In genomic region chr11:1421291-1421690, GRCh38 we compare ENCODE assay signal across 28 cellular contexts.
"Had no signal": no experiment of that assay in that cellular context is flagged by ENCODE, and none has a peak within 500 bp of the region (broad histone marks: within the 10 kb centered on the region; RNA-seq: fewer than 3 reads in every experiment).

No MANE protein-coding gene starts in this region.

- H3K36me3 ChIP-seq: heart left ventricle, left lung, ovary, right atrium auricular region, suprapubic skin, transverse colon, upper lobe of right lung, uterus had no signal

- H3K27ac ChIP-seq: coronary artery, heart left ventricle, hepatocyte, left lung, ovary, right atrium auricular region, suprapubic skin, transverse colon, upper lobe of right lung, uterus had no signal

- H3K4me3 ChIP-seq: coronary artery, heart left ventricle, hepatocyte, left lung, mucosa of descending colon, ovary, right atrium auricular region, smooth muscle cell, suprapubic skin, transverse colon, upper lobe of right lung, uterus had no signal

- H3K4me1 ChIP-seq: heart left ventricle, left lung, right atrium auricular region, suprapubic skin, transverse colon, upper lobe of right lung, uterus had no signal

- DNase-seq: dermis blood vessel endothelial cell; effector memory CD8-positive, alpha-beta T cell; erythroblast; heart left ventricle; left cardiac atrium; left lung; mesenchymal stem cell; mucosa of descending colon; naive B cell; ovary; stimulated activated CD4-positive, alpha-beta T cell treated with anti-CD3 and anti-CD28 coated beads, Interleukin-12 subunit alpha, Interleukin-12 subunit beta, amount 100 ng/mL, for 4 hours; stimulated activated CD4-positive, alpha-beta T cell treated with anti-CD3 and anti-CD28 coated beads, Interleukin-1b, Interleukin-23, amount 100 ng/mL, for 48 hours; stimulated activated CD4-positive, alpha-beta T cell treated with anti-CD3 and anti-CD28 coated beads, Interleukin-4, amount 100 ng/mL, for 1 hour; stimulated activated CD8-positive, alpha-beta memory T cell treated with anti-CD3 and anti-CD28 coated beads, Interleukin-4, amount 100 ng/mL, for 48 hours; stimulated activated naive CD4-positive, alpha-beta T cell; stimulated activated naive CD8-positive, alpha-beta T cell treated with anti-CD3 and anti-CD28 coated beads, Interleukin-15, amount 100 ng/mL, for 72 hours; transverse colon; upper lobe of right lung; uterus had no signal

- ATAC-seq: effector memory CD8-positive, alpha-beta T cell; left cardiac atrium; left lung; mucosa of descending colon; natural killer cell treated with Interleukin-12 subunit alpha and Interleukin-12 subunit beta and Interleukin-15 and Interleukin-18, amount 100 ng/mL, for 72 hours; sciatic nerve; upper lobe of right lung had no signal

- FAIRE-seq: endometrium, frontal cortex had no signal
